39 cellular contexts compared by ENCODE assay signal in the genomic region with DNA sequence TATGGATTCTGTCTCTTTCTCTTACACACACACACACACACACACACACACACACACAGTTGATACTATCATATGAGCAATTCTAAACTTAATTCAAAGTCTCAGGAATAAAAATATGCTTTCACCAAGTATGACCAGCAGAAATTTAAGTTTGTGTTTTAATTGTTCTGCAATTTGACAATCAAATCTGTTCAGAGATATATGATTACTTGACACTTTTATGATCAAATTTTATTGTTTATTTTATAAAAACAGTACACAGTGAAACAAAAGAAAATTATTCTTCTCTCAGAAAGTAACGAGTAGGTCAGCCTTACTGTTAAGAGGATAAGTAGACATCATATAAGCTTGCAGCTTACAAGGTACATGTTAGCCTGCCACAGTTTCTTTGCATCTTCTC.
"Had no signal": no experiment of that assay in that cellular context is flagged by ENCODE, and none has a peak within 500 bp of the region (broad histone marks: within the 10 kb centered on the region; RNA-seq: fewer than 3 reads in every experiment).

No MANE protein-coding gene starts in this region.

- H3K4me3 Mint-ChIP-seq: activated naive CD4-positive, alpha-beta T cell treated with anti-CD3 and anti-CD28 coated beads for 36 hours; activated naive CD4-positive, alpha-beta T cell treated with anti-CD3 and anti-CD28 coated beads, Interleukin-2, amount 10 ng/mL, durations not matched to agents 7 days and 5 days; activated naive CD4-positive, alpha-beta T cell treated with anti-CD3 and anti-CD28 coated beads, Interleukin-2, amount 50 U/mL, for 24 hours; activated naive CD8-positive, alpha-beta T cell; activated naive CD8-positive, alpha-beta T cell treated with anti-CD3 and anti-CD28 coated beads for 36 hours; activated naive CD8-positive, alpha-beta T cell treated with anti-CD3 and anti-CD28 coated beads, Interleukin-2, amount 10 ng/mL, durations not matched to agents 7 days and 5 days; activated naive CD8-positive, alpha-beta T cell treated with anti-CD3 and anti-CD28 coated beads, Interleukin-2, amount 50 U/mL, for 24 hours; activated T-cell treated with anti-CD3 and anti-CD28 coated beads, Interleukin-2, amount 50 U/mL, for 24 hours; activated T-cell treated with anti-CD3 and anti-CD28 coated beads, Interleukin-2, amount 50 U/mL, for 4 hours; activated T-cell treated with anti-CD3 and anti-CD28 coated beads, Interleukin-2, amount 50 U/mL, for 72 hours; activated T-helper 1 cell treated with anti-CD3 and anti-CD28 coated beads, Interleukin-12 subunit alpha, Interleukin-12 subunit beta, Interleukin-2, Interleukin-4 antibody, amounts not matched to agents 30 ng/mL and 10 ng/mL and 1 ng/mL, durations not matched to agents 14 hours and 24 hours and 36 hours; activated T-helper 17 cell treated with anti-CD3 and anti-CD28 coated beads, Interleukin-2, amount 50 U/mL, for 72 hours; brain; central memory CD8-positive, alpha-beta T cell had no signal

- H3K27ac Mint-ChIP-seq: activated naive CD4-positive, alpha-beta T cell treated with anti-CD3 and anti-CD28 coated beads for 36 hours; activated naive CD4-positive, alpha-beta T cell treated with anti-CD3 and anti-CD28 coated beads, Interleukin-2, amount 10 ng/mL, durations not matched to agents 7 days and 5 days; activated naive CD4-positive, alpha-beta T cell treated with anti-CD3 and anti-CD28 coated beads, Interleukin-2, amount 50 U/mL, for 24 hours; activated naive CD4-positive, alpha-beta T cell treated with anti-CD3 and anti-CD28 coated beads, Interleukin-2, amount 50 U/mL, for 72 hours; activated naive CD8-positive, alpha-beta T cell; activated naive CD8-positive, alpha-beta T cell treated with anti-CD3 and anti-CD28 coated beads for 36 hours; activated naive CD8-positive, alpha-beta T cell treated with anti-CD3 and anti-CD28 coated beads, Interleukin-2, amount 10 ng/mL, durations not matched to agents 7 days and 5 days; activated naive CD8-positive, alpha-beta T cell treated with anti-CD3 and anti-CD28 coated beads, Interleukin-2, amount 50 U/mL, for 24 hours; activated T-cell treated with anti-CD3 and anti-CD28 coated beads, Interleukin-2, amount 50 U/mL, for 24 hours; activated T-cell treated with anti-CD3 and anti-CD28 coated beads, Interleukin-2, amount 50 U/mL, for 72 hours; activated T-helper 1 cell treated with anti-CD3 and anti-CD28 coated beads, Interleukin-12 subunit alpha, Interleukin-12 subunit beta, Interleukin-2, Interleukin-4 antibody, amounts not matched to agents 30 ng/mL and 10 ng/mL and 1 ng/mL, durations not matched to agents 14 hours and 24 hours and 36 hours; activated T-helper 17 cell treated with anti-CD3 and anti-CD28 coated beads, Interleukin-2, amount 50 U/mL, for 72 hours; activated T-helper 2 cell treated with anti-CD3 and anti-CD28 coated beads, Interferon-gamma antibody, Interleukin-2, Interleukin-4, amounts not matched to agents 10 μg/mL and 5 μg/mL and 100 μg/mL, durations not matched to agents 14 hours and 24 hours and 36 hours had no signal

- H3K36me3 Mint-ChIP-seq: activated naive CD4-positive, alpha-beta T cell treated with anti-CD3 and anti-CD28 coated beads, Interleukin-2, amount 10 ng/mL, durations not matched to agents 7 days and 5 days; activated naive CD4-positive, alpha-beta T cell treated with anti-CD3 and anti-CD28 coated beads, Interleukin-2, amount 50 U/mL, for 24 hours; activated naive CD4-positive, alpha-beta T cell treated with anti-CD3 and anti-CD28 coated beads, Interleukin-2, amount 50 U/mL, for 72 hours; activated naive CD8-positive, alpha-beta T cell treated with anti-CD3 and anti-CD28 coated beads for 36 hours; activated naive CD8-positive, alpha-beta T cell treated with anti-CD3 and anti-CD28 coated beads, Interleukin-2, amount 10 ng/mL, durations not matched to agents 7 days and 5 days had no signal

- H3K4me3 ChIP-seq: adrenal gland, ascending aorta, body of pancreas, breast epithelium, cardiac muscle cell had no signal

- H3K27me3 ChIP-seq: adrenal gland, ascending aorta, body of pancreas, brain microvascular endothelial cell, breast epithelium, cardiac muscle cell had no signal

- FAIRE-seq: astrocyte, bronchial epithelial cell had no signal

- H3K27me3 Mint-ChIP-seq: activated naive CD4-positive, alpha-beta T cell treated with anti-CD3 and anti-CD28 coated beads, Interleukin-2, amount 10 ng/mL, durations not matched to agents 7 days and 5 days; activated T-helper 17 cell treated with anti-CD3 and anti-CD28 coated beads, Interleukin-2, amount 50 U/mL, for 72 hours; brain had no signal

- DNase-seq: activated effector memory CD4-positive, alpha-beta T cell treated with anti-CD3 and anti-CD28 coated beads, Interleukin-2, amount 50 U/mL, for 16 hours; activated effector memory CD4-positive, alpha-beta T cell treated with Interleukin-2 at 50 U/mL for 16 hours; activated gamma-delta T cell; activated gamma-delta T cell treated with Interleukin-2 at 50 U/mL for 16 hours; activated naive CD4-positive, alpha-beta T cell; activated naive CD4-positive, alpha-beta T cell treated with anti-CD3 and anti-CD28 coated beads for 36 hours; activated naive CD4-positive, alpha-beta T cell treated with anti-CD3 and anti-CD28 coated beads, Interleukin-2, amount 10 ng/mL, durations not matched to agents 7 days and 5 days; activated naive CD4-positive, alpha-beta T cell treated with anti-CD3 and anti-CD28 coated beads, Interleukin-2, amount 50 U/mL, for 16 hours; activated naive CD4-positive, alpha-beta T cell treated with Interleukin-2 at 50 U/mL for 16 hours; activated naive CD8-positive, alpha-beta T cell treated with anti-CD3 and anti-CD28 coated beads for 36 hours; activated naive CD8-positive, alpha-beta T cell treated with anti-CD3 and anti-CD28 coated beads, Interleukin-2, amount 10 ng/mL, durations not matched to agents 7 days and 5 days; activated naive CD8-positive, alpha-beta T cell treated with anti-CD3 and anti-CD28 coated beads, Interleukin-2, amount 50 U/mL, for 24 hours; activated T-cell treated with anti-CD3 and anti-CD28 coated beads, Interleukin-2, amount 50 U/mL, for 24 hours; activated T-cell treated with anti-CD3 and anti-CD28 coated beads, Interleukin-2, amount 50 U/mL, for 4 hours; activated T-cell treated with anti-CD3 and anti-CD28 coated beads, Interleukin-2, amount 50 U/mL, for 48 hours; activated T-cell treated with anti-CD3 and anti-CD28 coated beads, Interleukin-2, amount 50 U/mL, for 72 hours; adrenal gland; amniotic stem cell; amygdala; anterior cingulate cortex; aorta; body of pancreas; brain microvascular endothelial cell; caudate nucleus; central memory CD4-positive, alpha-beta T cell; cerebellar nuclear complex had no signal

- H3K4me1 Mint-ChIP-seq: activated naive CD4-positive, alpha-beta T cell treated with anti-CD3 and anti-CD28 coated beads, Interleukin-2, amount 10 ng/mL, durations not matched to agents 7 days and 5 days; activated naive CD4-positive, alpha-beta T cell treated with anti-CD3 and anti-CD28 coated beads, Interleukin-2, amount 50 U/mL, for 24 hours; activated naive CD8-positive, alpha-beta T cell treated with anti-CD3 and anti-CD28 coated beads for 36 hours; activated naive CD8-positive, alpha-beta T cell treated with anti-CD3 and anti-CD28 coated beads, Interleukin-2, amount 10 ng/mL, durations not matched to agents 7 days and 5 days; activated naive CD8-positive, alpha-beta T cell treated with anti-CD3 and anti-CD28 coated beads, Interleukin-2, amount 50 U/mL, for 24 hours; activated T-helper 17 cell treated with anti-CD3 and anti-CD28 coated beads, Interleukin-2, amount 50 U/mL, for 72 hours; brain; central memory CD8-positive, alpha-beta T cell had no signal

- H3K36me3 ChIP-seq: adrenal gland, ascending aorta, brain microvascular endothelial cell, breast epithelium, cardiac muscle cell had no signal

- H3K9me3 Mint-ChIP-seq: activated naive CD4-positive, alpha-beta T cell treated with anti-CD3 and anti-CD28 coated beads, Interleukin-2, amount 50 U/mL, for 24 hours; activated naive CD4-positive, alpha-beta T cell treated with anti-CD3 and anti-CD28 coated beads, Interleukin-2, amount 50 U/mL, for 72 hours; activated naive CD8-positive, alpha-beta T cell treated with anti-CD3 and anti-CD28 coated beads, Interleukin-2, amount 10 ng/mL, durations not matched to agents 7 days and 5 days; activated T-cell treated with anti-CD3 and anti-CD28 coated beads, Interleukin-2, amount 50 U/mL, for 24 hours; activated T-helper 1 cell treated with anti-CD3 and anti-CD28 coated beads, Interleukin-12 subunit alpha, Interleukin-12 subunit beta, Interleukin-2, Interleukin-4 antibody, amounts not matched to agents 30 ng/mL and 10 ng/mL and 1 ng/mL, durations not matched to agents 14 hours and 24 hours and 36 hours; activated T-helper 17 cell treated with anti-CD3 and anti-CD28 coated beads, Interleukin-2, amount 50 U/mL, for 72 hours; activated T-helper 2 cell treated with anti-CD3 and anti-CD28 coated beads, Interferon-gamma antibody, Interleukin-2, Interleukin-4, amounts not matched to agents 10 μg/mL and 5 μg/mL and 100 μg/mL, durations not matched to agents 14 hours and 24 hours and 36 hours; central memory CD8-positive, alpha-beta T cell had no signal

- H3K4me1 ChIP-seq: adrenal gland, ascending aorta, body of pancreas, breast epithelium had no signal

- ATAC-seq: activated naive CD4-positive, alpha-beta T cell treated with anti-CD3 and anti-CD28 coated beads, Interleukin-2, amount 50 U/mL, for 72 hours; activated naive CD8-positive, alpha-beta T cell treated with anti-CD3 and anti-CD28 coated beads, Interleukin-2, amount 50 U/mL, for 24 hours; activated T-cell treated with anti-CD3 and anti-CD28 coated beads, Interleukin-2, amount 50 U/mL, for 4 hours; activated T-cell treated with anti-CD3 and anti-CD28 coated beads, Interleukin-2, amount 50 U/mL, for 72 hours; activated T-helper 17 cell treated with anti-CD3 and anti-CD28 coated beads, Interleukin-2, amount 50 U/mL, for 72 hours; body of pancreas had no signal

- H3K27ac ChIP-seq: adrenal gland, ascending aorta, body of pancreas, brain microvascular endothelial cell, cardiac muscle cell had no signal

- H3K9me3 ChIP-seq: adrenal gland, body of pancreas, breast epithelium had no signal
